ENCODE assay signal across 8 cellular contexts in the genomic region with DNA sequence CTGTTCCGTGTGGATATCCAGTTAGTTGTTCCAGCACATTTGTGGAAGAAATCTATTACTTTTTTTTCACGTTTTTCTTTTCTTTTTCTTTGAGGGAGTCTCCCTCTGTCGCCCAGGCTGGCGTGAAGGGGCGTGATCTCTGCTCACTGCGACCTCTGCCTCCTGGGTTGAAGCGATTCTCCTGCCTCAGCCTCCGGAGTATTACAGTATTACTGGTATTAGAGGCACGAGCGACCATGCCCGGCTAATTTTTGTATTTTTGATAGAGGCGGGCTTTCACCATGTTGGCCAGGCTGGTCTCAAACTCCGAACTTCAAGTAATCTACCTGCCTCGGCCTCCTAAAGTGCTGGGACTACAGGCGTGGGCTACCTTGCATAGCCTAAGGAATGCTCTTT. TPM values are rescaled to one million over a fixed set of nuclear protein-coding genes. Genes with fewer than 3 reads are reported as not detected.
DNase-seq lines count a peak whose midpoint lies in the region; ATAC-seq lines count a peak whose summit lies in the region.

No MANE protein-coding gene starts in this region.

- no peak for DNase-seq in activated T-helper 1 cell treated with anti-CD3 and anti-CD28 coated beads, Interleukin-12 subunit alpha, Interleukin-12 subunit beta, Interleukin-2, Interleukin-4 antibody, amounts not matched to agents 30 ng/mL and 10 ng/mL and 1 ng/mL, durations not matched to agents 14 hours and 24 hours and 36 hours (ENCODE audit: low spot score)
- DNase-seq in COLO829 (ENCODE audit: low spot score) (no peak), NCI-H2171 (lab: John Stamatoyannopoulos, UW) (no peak)

- ATAC-seq in stimulated activated memory B cell treated with anti-CD40 and anti-IgM and Interleukin-4, amounts not matched to agents 10 μg/mL and 1 μg/mL and 100 μg/mL, for 72 hours: no peak
- ATAC-seq in GM18909 (IDR thresholded peaks at IDR 0.05; ENCODE audit: poor library complexity, unreplicated experiment) (no peak), HG03045 (IDR thresholded peaks at IDR 0.05; ENCODE audit: unreplicated experiment) (no peak)

- peaks cover 3% of the 10 kb centered on the region for H3K27me3 ChIP-seq in HUES64 (ENCODE audit: insufficient read depth, low read length)
- H3K27me3 ChIP-seq in iPS-15b (ENCODE audit: control insufficient read depth, insufficient read depth, low read length): peaks cover 8% of the 10 kb centered on the region

- H3K36me3 Mint-ChIP-seq in activated T-helper 1 cell treated with anti-CD3 and anti-CD28 coated beads, Interleukin-12 subunit alpha, Interleukin-12 subunit beta, Interleukin-2, Interleukin-4 antibody, amounts not matched to agents 30 ng/mL and 10 ng/mL and 1 ng/mL, durations not matched to agents 14 hours and 24 hours and 36 hours (ENCODE audit: low read depth): peaks cover 12% of the 10 kb centered on the region
- H3K36me3 Mint-ChIP-seq in stimulated activated memory B cell treated with anti-CD40 and anti-IgM and Interleukin-4, amounts not matched to agents 10 μg/mL and 1 μg/mL and 100 μg/mL, for 72 hours: peaks cover 6% of the 10 kb centered on the region

- H3K4me3 ChIP-seq in HUES64 (ENCODE audit: low read length) (peak overlapping the region; percentile 75), iPS-15b (ENCODE audit: low read depth, low read length) (peak overlapping the region; percentile 97)

- H3K36me3 ChIP-seq in HUES64 (ENCODE audit: insufficient read depth, low read length) (no peaks in the 10 kb centered on the region), iPS-15b (ENCODE audit: control insufficient read depth, insufficient read depth, low read length) (no peaks in the 10 kb centered on the region)

- H3K27me3 Mint-ChIP-seq in activated T-helper 1 cell treated with anti-CD3 and anti-CD28 coated beads, Interleukin-12 subunit alpha, Interleukin-12 subunit beta, Interleukin-2, Interleukin-4 antibody, amounts not matched to agents 30 ng/mL and 10 ng/mL and 1 ng/mL, durations not matched to agents 14 hours and 24 hours and 36 hours (ENCODE audit: insufficient read depth): no peaks in the 10 kb centered on the region
- H3K27me3 Mint-ChIP-seq in stimulated activated memory B cell treated with anti-CD40 and anti-IgM and Interleukin-4, amounts not matched to agents 10 μg/mL and 1 μg/mL and 100 μg/mL, for 72 hours: no peaks in the 10 kb centered on the region

- H3K4me3 Mint-ChIP-seq in activated T-helper 1 cell treated with anti-CD3 and anti-CD28 coated beads, Interleukin-12 subunit alpha, Interleukin-12 subunit beta, Interleukin-2, Interleukin-4 antibody, amounts not matched to agents 30 ng/mL and 10 ng/mL and 1 ng/mL, durations not matched to agents 14 hours and 24 hours and 36 hours: peak overlapping the region; percentile 94
- peak overlapping the region; percentile 88 for H3K4me3 Mint-ChIP-seq in stimulated activated memory B cell treated with anti-CD40 and anti-IgM and Interleukin-4, amounts not matched to agents 10 μg/mL and 1 μg/mL and 100 μg/mL, for 72 hours

- intact Hi-C loops in activated T-helper 1 cell treated with anti-CD3 and anti-CD28 coated beads, Interleukin-12 subunit alpha, Interleukin-12 subunit beta, Interleukin-2, Interleukin-4 antibody, amounts not matched to agents 30 ng/mL and 10 ng/mL and 1 ng/mL, durations not matched to agents 14 hours and 24 hours and 36 hours (cut with micrococcal nuclease): loop anchor here (5.0 kb wide), 1 partner anchor 154 kb away; no protein-coding TSS in a partner anchor

- H3K27ac ChIP-seq in HUES64 (ENCODE audit: low read depth, low read length): peak overlapping the region; percentile 80; the same call in 1 of the 2 replicates

- H3K9me3 Mint-ChIP-seq in activated T-helper 1 cell treated with anti-CD3 and anti-CD28 coated beads, Interleukin-12 subunit alpha, Interleukin-12 subunit beta, Interleukin-2, Interleukin-4 antibody, amounts not matched to agents 30 ng/mL and 10 ng/mL and 1 ng/mL, durations not matched to agents 14 hours and 24 hours and 36 hours: peaks cover 7% of the 10 kb centered on the region
- H3K9me3 Mint-ChIP-seq in stimulated activated memory B cell treated with anti-CD40 and anti-IgM and Interleukin-4, amounts not matched to agents 10 μg/mL and 1 μg/mL and 100 μg/mL, for 72 hours: no peaks in the 10 kb centered on the region

- H3K4me1 ChIP-seq in HUES64 (ENCODE audit: insufficient read depth, low read length): 0 out of 2 replicates have a peak, but pooled peaks cover 3% of the 10 kb centered on the region
- peaks cover 2% of the 10 kb centered on the region for H3K4me1 ChIP-seq in iPS-15b (ENCODE audit: control insufficient read depth, insufficient read depth, low read length)

- no peaks in the 10 kb centered on the region for H3K9me3 ChIP-seq in HUES64 (ENCODE audit: insufficient read depth, low read depth, low read length)
- no peaks in the 10 kb centered on the region for H3K9me3 ChIP-seq in iPS-15b (ENCODE audit: control insufficient read depth, insufficient read depth, low read length)

- 43% methylated on average over 14 of the region's 15 CpGs for WGBS in HUES64

- H3K9ac ChIP-seq in HUES64 (ENCODE audit: low read depth, low read length) (0 out of 2 replicates have a peak overlapping the region, but pooled peaks have one; percentile 51), iPS-15b (ENCODE audit: low read depth, low read length) (peak overlapping the region; percentile 54)

- H3K4me1 Mint-ChIP-seq in activated T-helper 1 cell treated with anti-CD3 and anti-CD28 coated beads, Interleukin-12 subunit alpha, Interleukin-12 subunit beta, Interleukin-2, Interleukin-4 antibody, amounts not matched to agents 30 ng/mL and 10 ng/mL and 1 ng/mL, durations not matched to agents 14 hours and 24 hours and 36 hours (ENCODE audit: low read depth): peaks cover 33% of the 10 kb centered on the region
- peaks cover 48% of the 10 kb centered on the region for H3K4me1 Mint-ChIP-seq in stimulated activated memory B cell treated with anti-CD40 and anti-IgM and Interleukin-4, amounts not matched to agents 10 μg/mL and 1 μg/mL and 100 μg/mL, for 72 hours

- H3K27ac Mint-ChIP-seq in activated T-helper 1 cell treated with anti-CD3 and anti-CD28 coated beads, Interleukin-12 subunit alpha, Interleukin-12 subunit beta, Interleukin-2, Interleukin-4 antibody, amounts not matched to agents 30 ng/mL and 10 ng/mL and 1 ng/mL, durations not matched to agents 14 hours and 24 hours and 36 hours: peak overlapping the region; percentile 97
- peak overlapping the region; percentile 86 for H3K27ac Mint-ChIP-seq in stimulated activated memory B cell treated with anti-CD40 and anti-IgM and Interleukin-4, amounts not matched to agents 10 μg/mL and 1 μg/mL and 100 μg/mL, for 72 hours

RNA-seq across cellular contexts. Expression of a gene that starts 43.6 kb away (rescaled TPM):
- 8.3 TPM for polyA plus RNA-seq in HUES64 (2013, experiment 1 of 2)
- polyA plus RNA-seq in HUES64 (2013, experiment 2 of 2): 8.8 TPM
- total RNA-seq in activated T-helper 1 cell treated with anti-CD3 and anti-CD28 coated beads, Interleukin-12 subunit alpha, Interleukin-12 subunit beta, Interleukin-2, Interleukin-4 antibody, amounts not matched to agents 30 ng/mL and 10 ng/mL and 1 ng/mL, durations not matched to agents 14 hours and 24 hours and 36 hours: 17.0 and 21.0 TPM in 2 replicates

RNA-seq across cellular contexts. Expression of a gene that starts 53.1 kb away (rescaled TPM):
- 18.2 TPM for polyA plus RNA-seq in HUES64 (2013, experiment 1 of 2)
- polyA plus RNA-seq in HUES64 (2013, experiment 2 of 2): 23.2 TPM
- total RNA-seq in activated T-helper 1 cell treated with anti-CD3 and anti-CD28 coated beads, Interleukin-12 subunit alpha, Interleukin-12 subunit beta, Interleukin-2, Interleukin-4 antibody, amounts not matched to agents 30 ng/mL and 10 ng/mL and 1 ng/mL, durations not matched to agents 14 hours and 24 hours and 36 hours: 23.5 and 25.8 TPM in 2 replicates
